ENCODE assay signal across 33 cellular contexts in genomic region chr10:111998728-111999127, GRCh38.
"Had no signal": no experiment of that assay in that cellular context is flagged by ENCODE, and none has a peak within 500 bp of the region (broad histone marks: within the 10 kb centered on the region; RNA-seq: fewer than 3 reads in every experiment).

No MANE protein-coding gene starts in this region.

- H3K4me1 ChIP-seq: gastrocnemius medialis, heart left ventricle had no signal

- FAIRE-seq: astrocyte, colon, endometrium, endothelial cell of umbilical vein had no signal

- H3K9me3 ChIP-seq: gastrocnemius medialis had no signal

- DNase-seq: activated CD4-positive, alpha-beta T cell treated with anti-CD3 and anti-CD28 coated beads for 1 hour; activated CD4-positive, alpha-beta T cell treated with anti-CD3 and anti-CD28 coated beads for 4 hours; activated CD4-positive, alpha-beta T cell treated with anti-CD3 and anti-CD28 coated beads, Interleukin-2, amount 10 ng/mL, durations not matched to agents 7 days and 5 days; activated CD4-positive, alpha-beta T cell treated with anti-CD3 and anti-CD28 coated beads, Interleukin-2, amount 50 U/mL, for 48 hours; activated CD8-positive, alpha-beta memory T cell treated with anti-CD3 and anti-CD28 coated beads for 24 hours; activated CD8-positive, alpha-beta T cell treated with anti-CD3 and anti-CD28 coated beads for 36 hours; activated effector memory CD4-positive, alpha-beta T cell treated with Interleukin-2 at 50 U/mL for 16 hours; activated gamma-delta T cell treated with Interleukin-2 at 50 U/mL for 16 hours; activated naive CD4-positive, alpha-beta T cell treated with anti-CD3 and anti-CD28 coated beads, Interleukin-2, amount 50 U/mL, for 16 hours; activated naive CD4-positive, alpha-beta T cell treated with Interleukin-2 at 50 U/mL for 16 hours; activated T-cell treated with anti-CD3 and anti-CD28 coated beads, Interleukin-2, amount 50 U/mL, for 4 hours; amniotic stem cell; anterior cingulate cortex; brain microvascular endothelial cell; caudate nucleus; cortex of kidney; dermis blood vessel endothelial cell; effector CD4-positive, alpha-beta T cell; effector memory CD8-positive, alpha-beta T cell; foreskin fibroblast; gastrocnemius medialis; glutamatergic neuron; heart left ventricle; T-helper 1 cell; T-helper 2 cell had no signal

- ATAC-seq: activated CD8-positive, alpha-beta T cell treated with anti-CD3 and anti-CD28 coated beads for 36 hours; activated T-cell treated with anti-CD3 and anti-CD28 coated beads, Interleukin-2, amount 50 U/mL, for 4 hours; activated T-helper 17 cell treated with anti-CD3 and anti-CD28 coated beads, Interleukin-2, amount 50 U/mL, for 72 hours; effector memory CD8-positive, alpha-beta T cell; gastrocnemius medialis; heart left ventricle had no signal

- H3K27ac Mint-ChIP-seq: activated CD4-positive, alpha-beta T cell treated with anti-CD3 and anti-CD28 coated beads, Interleukin-2, amount 10 ng/mL, durations not matched to agents 7 days and 5 days; activated CD8-positive, alpha-beta T cell treated with anti-CD3 and anti-CD28 coated beads for 36 hours; activated naive CD8-positive, alpha-beta T cell; activated T-helper 17 cell treated with anti-CD3 and anti-CD28 coated beads, Interleukin-2, amount 50 U/mL, for 72 hours; effector memory CD8-positive, alpha-beta T cell; WTC11 had no signal

- H3K4me3 ChIP-seq: gastrocnemius medialis, heart left ventricle had no signal

- H3K4me1 Mint-ChIP-seq: activated CD4-positive, alpha-beta T cell treated with anti-CD3 and anti-CD28 coated beads, Interleukin-2, amount 10 ng/mL, durations not matched to agents 7 days and 5 days; activated T-helper 17 cell treated with anti-CD3 and anti-CD28 coated beads, Interleukin-2, amount 50 U/mL, for 72 hours had no signal

- H3K36me3 Mint-ChIP-seq: activated naive CD8-positive, alpha-beta T cell had no signal

- H3K9me3 Mint-ChIP-seq: activated CD4-positive, alpha-beta T cell treated with anti-CD3 and anti-CD28 coated beads, Interleukin-2, amount 10 ng/mL, durations not matched to agents 7 days and 5 days; activated CD8-positive, alpha-beta T cell treated with anti-CD3 and anti-CD28 coated beads for 36 hours; activated T-cell treated with anti-CD3 and anti-CD28 coated beads, Interleukin-2, amount 50 U/mL, for 4 hours; activated T-helper 17 cell treated with anti-CD3 and anti-CD28 coated beads, Interleukin-2, amount 50 U/mL, for 72 hours; effector memory CD8-positive, alpha-beta T cell had no signal

- H3K27me3 ChIP-seq: brain microvascular endothelial cell, gastrocnemius medialis, heart left ventricle had no signal

- H3K4me3 Mint-ChIP-seq: activated CD4-positive, alpha-beta T cell treated with anti-CD3 and anti-CD28 coated beads, Interleukin-2, amount 10 ng/mL, durations not matched to agents 7 days and 5 days; activated CD8-positive, alpha-beta T cell treated with anti-CD3 and anti-CD28 coated beads for 36 hours; activated naive CD8-positive, alpha-beta T cell; activated T-cell treated with anti-CD3 and anti-CD28 coated beads, Interleukin-2, amount 50 U/mL, for 4 hours; activated T-helper 17 cell treated with anti-CD3 and anti-CD28 coated beads, Interleukin-2, amount 50 U/mL, for 72 hours; effector memory CD8-positive, alpha-beta T cell; WTC11 had no signal

- H3K36me3 ChIP-seq: brain microvascular endothelial cell, gastrocnemius medialis, heart left ventricle had no signal

- H3K27ac ChIP-seq: brain microvascular endothelial cell, epithelial cell of prostate, gastrocnemius medialis, heart left ventricle had no signal
